ENCODE assay signal across 2 cellular contexts in genomic region chr4:99323761-99324160, GRCh38.
A peak's percentile ranks its signal among the peaks of the same experiment; 100 is the strongest.
TF ChIP-seq lines count a peak whose summit lies in the region.

No MANE protein-coding gene starts in this region.

TF ChIP-seq in liver, 16 proteins besides CTCF, POLR2A, EP300 and RAD21:
- TF ChIP-seq FOXA1 (IDR thresholded peaks at IDR 0.05): peak; percentile 93
- TF ChIP-seq YY1 (IDR thresholded peaks at IDR 0.05): peak; percentile 89
- TF ChIP-seq REST (IDR thresholded peaks at IDR 0.05): peak; percentile 71
- peak; percentile 97 for TF ChIP-seq ATF3 (IDR thresholded peaks at IDR 0.05)
- TF ChIP-seq EGR1 (IDR thresholded peaks at IDR 0.05; ENCODE audit: low read depth in 2 of 2): peak in 1 of 2 donors; percentile 61
- peak; percentile 93 to 97 for TF ChIP-seq HNF4A (conservative IDR thresholded peaks at IDR 0.05)
- TF ChIP-seq SP1 (IDR thresholded peaks at IDR 0.05): peak; percentile 96
- peak; percentile 97 for TF ChIP-seq ZBTB33 (IDR thresholded peaks at IDR 0.05)
- peak; percentile 84 for TF ChIP-seq NR2F2 (IDR thresholded peaks at IDR 0.05)
- peak in 1 of 2 donors; percentile 62 for TF ChIP-seq GABPA (IDR thresholded peaks at IDR 0.05 in 1 of 2, conservative IDR thresholded peaks at IDR 0.05 in 1 of 2)
- TF ChIP-seq TAF1 (conservative IDR thresholded peaks at IDR 0.05): peak; percentile 28
- TF ChIP-seq MAX (IDR thresholded peaks at IDR 0.05): peak; percentile 94
- peak; percentile 97 to 99 for TF ChIP-seq RXRA (IDR thresholded peaks at IDR 0.05)
- TF ChIP-seq FOXA2 (IDR thresholded peaks at IDR 0.05): peak; percentile 84
- peak; percentile 82 for TF ChIP-seq HNF4G (IDR thresholded peaks at IDR 0.05)
- TF ChIP-seq JUND (IDR thresholded peaks at IDR 0.05): peak; percentile 79 to 89
TF ChIP-seq in liver: peak in this region for 16.

TF ChIP-seq in HepG2, 621 proteins besides CTCF, POLR2A, EP300 and RAD21:
- TF ChIP-seq TMF1 (CRISPR knock-in tag; IDR thresholded peaks at IDR 0.05; ENCODE audit: low read depth) (no peak), ZNF589 (CRISPR knock-in tag; conservative IDR thresholded peaks at IDR 0.05) (no peak), ISL2 (CRISPR knock-in tag; IDR thresholded peaks at IDR 0.05) (no peak), RBFOX2 (IDR thresholded peaks at IDR 0.05; ENCODE audit: low read depth, low read length) (no peak), PHF20 (CRISPR knock-in tag; IDR thresholded peaks at IDR 0.05) (no peak), GPBP1L1 (CRISPR knock-in tag; IDR thresholded peaks at IDR 0.05) (no peak), ZSCAN25 (CRISPR knock-in tag; IDR thresholded peaks at IDR 0.05) (no peak), ZGPAT (CRISPR knock-in tag; IDR thresholded peaks at IDR 0.05) (no peak)
